Comparison of ENCODE assay signal across 10 cellular contexts in the genomic region with DNA sequence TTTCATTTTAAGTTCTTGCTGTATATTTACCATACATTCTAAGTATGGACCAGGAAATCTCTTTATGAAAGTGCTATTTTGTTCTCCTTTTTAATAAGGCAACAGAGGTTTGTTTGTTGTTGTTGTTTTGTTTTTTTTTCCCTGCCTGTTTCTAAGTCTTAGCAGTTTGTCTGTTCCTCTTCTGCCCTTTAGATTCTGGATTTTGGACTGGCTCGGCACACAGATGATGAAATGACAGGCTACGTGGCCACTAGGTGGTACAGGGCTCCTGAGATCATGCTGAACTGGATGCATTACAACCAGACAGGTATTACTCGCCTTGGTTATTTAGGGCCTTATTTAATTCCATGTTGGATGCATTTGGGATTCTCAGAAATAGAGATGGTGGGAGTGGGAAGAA. TPM values are rescaled to one million over a fixed set of nuclear protein-coding genes. Genes with fewer than 3 reads are reported as not detected.
DNase-seq lines count a peak whose midpoint lies in the region; TF ChIP-seq lines count a peak whose summit lies in the region.
"Had no signal": no experiment of that assay in that cellular context is flagged by ENCODE, and none has a peak within 500 bp of the region (broad histone marks: within the 10 kb centered on the region; RNA-seq: fewer than 3 reads in every experiment).

No MANE protein-coding gene starts in this region.

- H3K4me1 Mint-ChIP-seq in activated T-cell treated with anti-CD3 and anti-CD28 coated beads, Interleukin-2, amount 50 U/mL, for 24 hours (ENCODE audit: low read depth) = peaks cover 32% of the 10 kb centered on the region

- peak; percentile 58 for TF ChIP-seq CTCF in OCI-LY1 (IDR thresholded peaks at IDR 0.05; ENCODE audit: low read length)
- TF ChIP-seq CTCF in esophagus muscularis mucosa (IDR thresholded peaks at IDR 0.05) = peak in 1 of 3 experiments; percentile 17
- peak; percentile 23 to 43 (median 31) for TF ChIP-seq CTCF in transverse colon (IDR thresholded peaks at IDR 0.05)

- no peaks in the 10 kb centered on the region for H4K20me1 ChIP-seq in OCI-LY1 (ENCODE audit: insufficient read depth, low read length)

- WGBS in esophagus muscularis mucosa = 62% methylated on average over 3 of the region's 3 CpGs
- WGBS in transverse colon (ENCODE audit: low coverage in 1 of 2), 2 donors = 47 to 64% methylated on average over 3 of the region's 3 CpGs

- peaks cover 67% of the 10 kb centered on the region for H3K36me3 ChIP-seq in OCI-LY1 (ENCODE audit: insufficient read depth, low read length)
- H3K36me3 ChIP-seq in esophagus muscularis mucosa = peaks cover 7 to 41% (median 27%) of the 10 kb centered on the region in 4 donors
- peaks cover 0 to 36% (median 16%) of the 10 kb centered on the region in 4 donors for H3K36me3 ChIP-seq in transverse colon

- no peak overlapping the region for H3K4me2 ChIP-seq in OCI-LY1 (ENCODE audit: low read length)

- 0 out of 2 replicates have a peak, but pooled peaks cover 3% of the 10 kb centered on the region for H3K79me2 ChIP-seq in OCI-LY1 (ENCODE audit: insufficient read depth, low read length)

- TF ChIP-seq EP300 in esophagus muscularis mucosa (IDR thresholded peaks at IDR 0.05) (no peak), transverse colon (IDR thresholded peaks at IDR 0.05; ENCODE audit: low read depth) (no peak)

- H3K27me3 ChIP-seq in OCI-LY1 (ENCODE audit: insufficient read depth, low read length) (no peaks in the 10 kb centered on the region), esophagus muscularis mucosa (no peaks in the 10 kb centered on the region), transverse colon (no peaks in the 10 kb centered on the region)

- no peaks in the 10 kb centered on the region for H3K9me2 ChIP-seq in OCI-LY1 (ENCODE audit: low read depth, low read length)

- H3F3A ChIP-seq in OCI-LY1 (ENCODE audit: insufficient read depth, low read length) = no peaks in the 10 kb centered on the region

- no peaks in the 10 kb centered on the region for H3K9me3 Mint-ChIP-seq in activated T-cell treated with anti-CD3 and anti-CD28 coated beads, Interleukin-2, amount 50 U/mL, for 24 hours
- H3K9me3 Mint-ChIP-seq: activated T-helper 1 cell treated with anti-CD3 and anti-CD28 coated beads, Interleukin-12 subunit alpha, Interleukin-12 subunit beta, Interleukin-2, Interleukin-4 antibody, amounts not matched to agents 30 ng/mL and 10 ng/mL and 1 ng/mL, durations not matched to agents 14 hours and 24 hours and 36 hours had no signal

- H3K27ac ChIP-seq in OCI-LY1 (ENCODE audit: low read depth, low read length, poor library complexity, severe bottlenecking) (no peak overlapping the region), esophagus muscularis mucosa (replicated peaks in 1 of 4) (peak overlapping the region; percentile 6 to 78 (median 19)), transverse colon (peak overlapping the region in 1 of 4 donors; percentile 8)

- H3K27ac Mint-ChIP-seq in activated T-cell treated with anti-CD3 and anti-CD28 coated beads, Interleukin-2, amount 50 U/mL, for 24 hours = peak overlapping the region; percentile 7
- H3K27ac Mint-ChIP-seq: activated T-helper 1 cell treated with anti-CD3 and anti-CD28 coated beads, Interleukin-12 subunit alpha, Interleukin-12 subunit beta, Interleukin-2, Interleukin-4 antibody, amounts not matched to agents 30 ng/mL and 10 ng/mL and 1 ng/mL, durations not matched to agents 14 hours and 24 hours and 36 hours had no signal

- H3K27me3 Mint-ChIP-seq in activated T-cell treated with anti-CD3 and anti-CD28 coated beads, Interleukin-2, amount 50 U/mL, for 24 hours = no peaks in the 10 kb centered on the region

- H3K4me1 ChIP-seq in OCI-LY1 (ENCODE audit: insufficient read depth, low read length, severe bottlenecking) (no peaks in the 10 kb centered on the region), esophagus muscularis mucosa (peaks cover 0 to 53% (median 44%) of the 10 kb centered on the region in 4 donors), transverse colon (peaks cover 5 to 17% (median 9%) of the 10 kb centered on the region in 4 donors)

- intact Hi-C loops in esophagus muscularis mucosa (cut with DNase I) = loop anchor here (5.0 kb wide), 1 partner anchor 33 kb away; no protein-coding TSS in a partner anchor
- intact Hi-C loops in transverse colon (cut with DNase I; ENCODE audit: low total_unique reads) = no loop called here

- 0 out of 2 replicates have a peak, but pooled peaks cover 3% of the 10 kb centered on the region for H3K9me3 ChIP-seq in OCI-LY1 (ENCODE audit: low read length)
- H3K9me3 ChIP-seq in esophagus muscularis mucosa = no peaks in the 10 kb centered on the region
- H3K9me3 ChIP-seq in transverse colon = no peaks in the 10 kb centered on the region

- in situ Hi-C loops in transverse colon (cut with MboI; ENCODE audit: low pct_ligation_motif_present in 1 of 4, low pct_unique_long_range_greater_than_20kb in 1 of 4, low sequenced_read_pairs in 3 of 4) = no loop called here

- DNase-seq in activated T-cell treated with anti-CD3 and anti-CD28 coated beads, Interleukin-2, amount 50 U/mL, for 24 hours = no peak
- no peak for DNase-seq in activated T-cell treated with anti-CD3 and anti-CD28 coated beads for 4 hours
- no peak for DNase-seq in esophagus muscularis mucosa (ENCODE audit: extremely low spot score)
- DNase-seq in transverse colon = no peak
- DNase-seq in NCI-H1048 (lab: John Stamatoyannopoulos, UW) = no peak
- no peak for DNase-seq in middle frontal gyrus (ENCODE audit: extremely low spot score, low spot score)
- DNase-seq in HCEC 1CT = no peak
- DNase-seq: NCI-H1105 had no signal

- H3K36me3 Mint-ChIP-seq in activated T-cell treated with anti-CD3 and anti-CD28 coated beads, Interleukin-2, amount 50 U/mL, for 24 hours (ENCODE audit: low read depth) = peaks cover 69% of the 10 kb centered on the region

- H2AFZ ChIP-seq in OCI-LY1 (ENCODE audit: low read length) = no peak overlapping the region

- H3K4me3 ChIP-seq in OCI-LY1 (ENCODE audit: low read depth, low read length, poor library complexity, severe bottlenecking) (no peak overlapping the region), esophagus muscularis mucosa (no peak overlapping the region), transverse colon (no peak overlapping the region)

- no peak overlapping the region for H3K9ac ChIP-seq in OCI-LY1 (ENCODE audit: low read length)

- no peak overlapping the region for H3K4me3 Mint-ChIP-seq in activated T-cell treated with anti-CD3 and anti-CD28 coated beads, Interleukin-2, amount 50 U/mL, for 24 hours
- H3K4me3 Mint-ChIP-seq: activated T-helper 1 cell treated with anti-CD3 and anti-CD28 coated beads, Interleukin-12 subunit alpha, Interleukin-12 subunit beta, Interleukin-2, Interleukin-4 antibody, amounts not matched to agents 30 ng/mL and 10 ng/mL and 1 ng/mL, durations not matched to agents 14 hours and 24 hours and 36 hours had no signal

- TF ChIP-seq POLR2A in esophagus muscularis mucosa (IDR thresholded peaks at IDR 0.05; ENCODE audit: low read depth) (no peak), transverse colon (IDR thresholded peaks at IDR 0.05) (no peak)

RNA-seq across cellular contexts. Expression of a gene that starts 48.0 kb away (rescaled TPM):
- total RNA-seq in esophagus muscularis mucosa (10 to 100 TPM; 53.2 to 70.7 (median 66.9) TPM), transverse colon (100 to 1,000 TPM in 2 of 4 donors, 10 to 100 TPM in 2; 82.2 to 132 (median 112) TPM)

RNA-seq across cellular contexts. Expression of a gene that starts 51.2 kb away (rescaled TPM):
- total RNA-seq in esophagus muscularis mucosa (under 1 TPM in 2 of 4 donors, not detected in 2; under 0.01 to 0.17 TPM), transverse colon (1 to 10 TPM in 2 of 4 donors, not detected in 2; 1.1 to 2.6 TPM)
- total RNA-seq: activated T-helper 1 cell treated with anti-CD3 and anti-CD28 coated beads, Interleukin-12 subunit alpha, Interleukin-12 subunit beta, Interleukin-2, Interleukin-4 antibody, amounts not matched to agents 30 ng/mL and 10 ng/mL and 1 ng/mL, durations not matched to agents 14 hours and 24 hours and 36 hours had no signal

RNA-seq across cellular contexts. Expression of a gene that starts 54.7 kb away (rescaled TPM):
- total RNA-seq in esophagus muscularis mucosa = 1 to 10 TPM; 2.1 to 5.0 (median 4.5) TPM
- 100 to 1,000 TPM in 3 of 4 donors, 10 to 100 TPM in 1; 67.7 to 200 (median 146) TPM for total RNA-seq in transverse colon

Comparison
In these comparisons a context has a peak if more than half of its experiments do, and no peak if none do; other contexts are left out.
1. RNA of a gene that starts 54.7 kb away (total RNA-seq): 67.7 to 200 TPM in transverse colon; 2.1 to 5.0 TPM in esophagus muscularis mucosa; every median in the first group is over 10 times any median in the second.